1 cellular context compared by ENCODE assay signal in genomic region chr1:226871636-226872327, GRCh38.
A peak's percentile ranks its signal among the peaks of the same experiment; 100 is the strongest.
TF ChIP-seq lines count a peak whose summit lies in the region.

No MANE protein-coding gene starts in this region.

TF ChIP-seq in K562, 482 proteins besides CTCF, POLR2A, EP300 and RAD21 (continued from another document):
- no peak for TF ChIP-seq AFF4 (CRISPR knock-in tag; IDR thresholded peaks at IDR 0.05)
- no peak for TF ChIP-seq MCM2 (IDR thresholded peaks at IDR 0.05; ENCODE audit: low read depth)
- TF ChIP-seq SMAD1 (IDR thresholded peaks at IDR 0.05; ENCODE audit: low read depth, low read length, partially characterized antibody), result no peak
- TF ChIP-seq ZNF699 (CRISPR knock-in tag; IDR thresholded peaks at IDR 0.05; ENCODE audit: insufficient replicate concordance), result no peak
- TF ChIP-seq E2F6 (IDR thresholded peaks at IDR 0.05; ENCODE audit: borderline replicate concordance in 1 of 2, extremely low read depth in 1 of 2, insufficient read depth in 1 of 2, insufficient read length in 1 of 2, low read depth in 1 of 2, low read length in 1 of 2, poor library complexity in 1 of 2, severe bottlenecking in 1 of 2), result no peak
- no peak for TF ChIP-seq LCOR (CRISPR knock-in tag; IDR thresholded peaks at IDR 0.05)
- TF ChIP-seq, protein P1, sequence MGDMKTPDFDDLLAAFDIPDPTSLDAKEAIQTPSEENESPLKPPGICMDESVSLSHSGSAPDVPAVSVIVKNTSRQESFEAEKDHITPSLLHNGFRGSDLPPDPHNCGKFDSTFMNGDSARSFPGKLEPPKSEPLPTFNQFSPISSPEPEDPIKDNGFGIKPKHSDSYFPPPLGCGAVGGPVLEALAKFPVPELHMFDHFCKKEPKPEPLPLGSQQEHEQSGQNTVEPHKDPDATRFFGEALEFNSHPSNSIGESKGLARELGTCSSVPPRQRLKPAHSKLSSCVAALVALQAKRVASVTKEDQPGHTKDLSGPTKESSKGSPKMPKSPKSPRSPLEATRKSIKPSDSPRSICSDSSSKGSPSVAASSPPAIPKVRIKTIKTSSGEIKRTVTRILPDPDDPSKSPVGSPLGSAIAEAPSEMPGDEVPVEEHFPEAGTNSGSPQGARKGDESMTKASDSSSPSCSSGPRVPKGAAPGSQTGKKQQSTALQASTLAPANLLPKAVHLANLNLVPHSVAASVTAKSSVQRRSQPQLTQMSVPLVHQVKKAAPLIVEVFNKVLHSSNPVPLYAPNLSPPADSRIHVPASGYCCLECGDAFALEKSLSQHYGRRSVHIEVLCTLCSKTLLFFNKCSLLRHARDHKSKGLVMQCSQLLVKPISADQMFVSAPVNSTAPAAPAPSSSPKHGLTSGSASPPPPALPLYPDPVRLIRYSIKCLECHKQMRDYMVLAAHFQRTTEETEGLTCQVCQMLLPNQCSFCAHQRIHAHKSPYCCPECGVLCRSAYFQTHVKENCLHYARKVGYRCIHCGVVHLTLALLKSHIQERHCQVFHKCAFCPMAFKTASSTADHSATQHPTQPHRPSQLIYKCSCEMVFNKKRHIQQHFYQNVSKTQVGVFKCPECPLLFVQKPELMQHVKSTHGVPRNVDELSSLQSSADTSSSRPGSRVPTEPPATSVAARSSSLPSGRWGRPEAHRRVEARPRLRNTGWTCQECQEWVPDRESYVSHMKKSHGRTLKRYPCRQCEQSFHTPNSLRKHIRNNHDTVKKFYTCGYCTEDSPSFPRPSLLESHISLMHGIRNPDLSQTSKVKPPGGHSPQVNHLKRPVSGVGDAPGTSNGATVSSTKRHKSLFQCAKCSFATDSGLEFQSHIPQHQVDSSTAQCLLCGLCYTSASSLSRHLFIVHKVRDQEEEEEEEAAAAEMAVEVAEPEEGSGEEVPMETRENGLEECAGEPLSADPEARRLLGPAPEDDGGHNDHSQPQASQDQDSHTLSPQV (IDR thresholded peaks at IDR 0.05), result no peak
- no peak for TF ChIP-seq FOSL1 (tag; conservative IDR thresholded peaks at IDR 0.05)
- TF ChIP-seq, protein P2, sequence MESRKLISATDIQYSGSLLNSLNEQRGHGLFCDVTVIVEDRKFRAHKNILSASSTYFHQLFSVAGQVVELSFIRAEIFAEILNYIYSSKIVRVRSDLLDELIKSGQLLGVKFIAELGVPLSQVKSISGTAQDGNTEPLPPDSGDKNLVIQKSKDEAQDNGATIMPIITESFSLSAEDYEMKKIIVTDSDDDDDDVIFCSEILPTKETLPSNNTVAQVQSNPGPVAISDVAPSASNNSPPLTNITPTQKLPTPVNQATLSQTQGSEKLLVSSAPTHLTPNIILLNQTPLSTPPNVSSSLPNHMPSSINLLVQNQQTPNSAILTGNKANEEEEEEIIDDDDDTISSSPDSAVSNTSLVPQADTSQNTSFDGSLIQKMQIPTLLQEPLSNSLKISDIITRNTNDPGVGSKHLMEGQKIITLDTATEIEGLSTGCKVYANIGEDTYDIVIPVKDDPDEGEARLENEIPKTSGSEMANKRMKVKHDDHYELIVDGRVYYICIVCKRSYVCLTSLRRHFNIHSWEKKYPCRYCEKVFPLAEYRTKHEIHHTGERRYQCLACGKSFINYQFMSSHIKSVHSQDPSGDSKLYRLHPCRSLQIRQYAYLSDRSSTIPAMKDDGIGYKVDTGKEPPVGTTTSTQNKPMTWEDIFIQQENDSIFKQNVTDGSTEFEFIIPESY (CRISPR knock-in tag; IDR thresholded peaks at IDR 0.05), result peak; percentile 5; the same call in 1 of the 2 replicates
- TF ChIP-seq ZC3H4 (CRISPR knock-in tag; IDR thresholded peaks at IDR 0.05; ENCODE audit: borderline replicate concordance), result no peak
- TF ChIP-seq THAP7 (CRISPR knock-in tag; IDR thresholded peaks at IDR 0.05), result 0 out of 2 replicates have a peak, but pooled peaks have one; percentile 23
- TF ChIP-seq MECOM (CRISPR knock-in tag; IDR thresholded peaks at IDR 0.05), result no peak
- TF ChIP-seq ZNF324 (CRISPR knock-in tag; IDR thresholded peaks at IDR 0.05), result no peak
- TF ChIP-seq HMG20A (CRISPR knock-in tag; conservative IDR thresholded peaks at IDR 0.05), result no peak
